In genomic region chr6:30685977-30686907, GRCh38 we compare ENCODE assay signal across 7 cellular contexts. TPM values are rescaled to one million over a fixed set of nuclear protein-coding genes. Genes with fewer than 3 reads are reported as not detected.
DNase-seq lines count a peak whose midpoint lies in the region; ATAC-seq and TF ChIP-seq lines count a peak whose summit lies in the region.

PPP1R18 (minus strand) TSS chr6:30686645; CDS start chr6:30686018, 627 bp downstream.

- H3K27ac Mint-ChIP-seq in activated CD4-positive, alpha-beta T cell treated with anti-CD3 and anti-CD28 coated beads for 36 hours: peak within 1 kb of the TSS; percentile 89
- peak within 1 kb of the TSS; percentile 97 for H3K27ac Mint-ChIP-seq in chondrocyte (ENCODE audit: unreplicated experiment)

- peaks cover 37% of the 10 kb centered on the region for H3K4me1 Mint-ChIP-seq in activated CD4-positive, alpha-beta T cell treated with anti-CD3 and anti-CD28 coated beads for 36 hours
- H3K4me1 Mint-ChIP-seq in chondrocyte (ENCODE audit: low read depth): peaks cover 64% of the 10 kb centered on the region

- H3K9me3 ChIP-seq in MG63 (no peaks in the 10 kb centered on the region), left lung (no peaks in the 10 kb centered on the region)

- POLR2A ChIA-PET in activated CD4-positive, alpha-beta T cell treated with anti-CD3 and anti-CD28 coated beads for 36 hours (lab: Charles Lee): interaction anchor here (1.2 kb wide), 1 partner anchor 31 kb away, joined by 4 read pairs; the partner anchor contains the start of gene MDC1

- CTCF ChIA-PET in activated CD4-positive, alpha-beta T cell treated with anti-CD3 and anti-CD28 coated beads for 36 hours (lab: Charles Lee): interaction anchor here (1.0 to 2.2 kb wide), 2 partner anchors 36 to 144 kb away, joined by 5 to 9 read pairs; no protein-coding TSS in a partner anchor

- peaks cover 18 to 50% of the 10 kb centered on the region in 2 donors for H3K4me1 ChIP-seq in left lung

- peak; percentile 79 for DNase-seq in MG63
- peak; percentile 94 for DNase-seq in activated CD4-positive, alpha-beta T cell treated with anti-CD3 and anti-CD28 coated beads for 36 hours
- no peak for DNase-seq in chondrocyte (ENCODE audit: low spot score)
- DNase-seq in left lung: peak; percentile 89 to 96
- peak; percentile 88 to 91 for DNase-seq in stimulated activated CD4-positive, alpha-beta T cell treated with anti-CD3 and anti-CD28 coated beads, Interleukin-2, amount 100 ng/mL, for 24 hours

- H3K27ac ChIP-seq in left lung: peak within 1 kb of the TSS; percentile 96 to 97

- peak within 1 kb of the TSS; percentile 100 for H3K4me3 Mint-ChIP-seq in activated CD4-positive, alpha-beta T cell treated with anti-CD3 and anti-CD28 coated beads for 36 hours
- peak within 1 kb of the TSS; percentile 99 for H3K4me3 Mint-ChIP-seq in chondrocyte (ENCODE audit: unreplicated experiment)

- H3K36me3 ChIP-seq in MG63 (peaks cover 25% of the 10 kb centered on the region), left lung (peaks cover 0 to 20% of the 10 kb centered on the region in 2 donors)

- intact Hi-C loops in activated CD4-positive, alpha-beta T cell treated with anti-CD3 and anti-CD28 coated beads for 36 hours (cut with DNase I, micrococcal nuclease): loop anchor here (1.0 to 10.0 kb wide), 10 partner anchors 31 to 621 kb away; partner anchors contain the start of genes MRPS18B (in 2 of the 2), PPP1R10 (in 2 of the 2), FLOT1 (in 1 of the 2) and GNL1 (in 1 of the 2)
- intact Hi-C loops in left lung (cut with DNase I): loop anchor here in 1 of 2 donors (10.0 kb wide), 1 partner anchor 49 kb away; no protein-coding TSS in a partner anchor

- no peaks in the 10 kb centered on the region for H3K27me3 Mint-ChIP-seq in activated CD4-positive, alpha-beta T cell treated with anti-CD3 and anti-CD28 coated beads for 36 hours
- no peaks in the 10 kb centered on the region for H3K27me3 Mint-ChIP-seq in chondrocyte (ENCODE audit: low read depth)

- H3K36me3 Mint-ChIP-seq in activated CD4-positive, alpha-beta T cell treated with anti-CD3 and anti-CD28 coated beads for 36 hours (ENCODE audit: low read depth): peaks cover 62% of the 10 kb centered on the region
- peaks cover 27% of the 10 kb centered on the region for H3K36me3 Mint-ChIP-seq in chondrocyte (ENCODE audit: low read depth)

- H3K4me3 ChIP-seq in MG63 (peak within 1 kb of the TSS; percentile 98), left lung (peak within 1 kb of the TSS; percentile 53 to 91)

- no peaks in the 10 kb centered on the region for H3K9me3 Mint-ChIP-seq in activated CD4-positive, alpha-beta T cell treated with anti-CD3 and anti-CD28 coated beads for 36 hours (ENCODE audit: low read depth)
- no peaks in the 10 kb centered on the region for H3K9me3 Mint-ChIP-seq in chondrocyte (ENCODE audit: low read depth)

- ATAC-seq in GM18907 (IDR thresholded peaks at IDR 0.05; ENCODE audit: unreplicated experiment) (peak; percentile 14), left lung (peak; percentile 64), GM19463 (IDR thresholded peaks at IDR 0.05; ENCODE audit: unreplicated experiment) (no peak)
- ATAC-seq in activated CD4-positive, alpha-beta T cell treated with anti-CD3 and anti-CD28 coated beads for 36 hours: peak; percentile 27

- no peaks in the 10 kb centered on the region for H3K27me3 ChIP-seq in MG63
- H3K27me3 ChIP-seq in left lung: no peaks in the 10 kb centered on the region

- TF ChIP-seq CTCF in chondrocyte (IDR thresholded peaks at IDR 0.05): no peak
- no peak for TF ChIP-seq CTCF in left lung (IDR thresholded peaks at IDR 0.05)

RNA-seq across cellular contexts. Expression of gene PPP1R18, which starts in this region (rescaled TPM):
- total RNA-seq in MG63 (2014; rRNA removed; shearing (Covaris generic); ENCODE audit: low replicate concordance): 31.1 and 32.0 TPM in 2 replicates
- 100 to 1,000 TPM; 145 to 186 TPM for total RNA-seq in activated CD4-positive, alpha-beta T cell treated with anti-CD3 and anti-CD28 coated beads for 36 hours
- total RNA-seq in chondrocyte (99.9 to 171 TPM (median 165 TPM) in 3 replicates), left lung (100 to 1,000 TPM in 1 of 2 donors, 10 to 100 TPM in 1; 51.8 to 117 TPM)
